8 cellular contexts compared by ENCODE assay signal in genomic region chr4:122826596-122827257, GRCh38. TPM values are rescaled to one million over a fixed set of nuclear protein-coding genes. Genes with fewer than 3 reads are reported as not detected.
DNase-seq lines count a peak whose midpoint lies in the region; ATAC-seq and TF ChIP-seq lines count a peak whose summit lies in the region.

TSS of gene FGF2 (plus strand) at chr4:122826831. CDS start at chr4:122827175, 344 bp downstream.

- no peaks in the 10 kb centered on the region for H3K36me3 Mint-ChIP-seq in activated T-cell treated with anti-CD3 and anti-CD28 coated beads, Interleukin-2, amount 50 U/mL, for 24 hours (ENCODE audit: low read depth)

- H2AFZ ChIP-seq in fibroblast of lung (ENCODE audit: low read length) = peak within 1 kb of the TSS; percentile 69

- peaks cover 48% of the 10 kb centered on the region for H3K79me2 ChIP-seq in fibroblast of lung (ENCODE audit: control insufficient read depth, insufficient read depth, low read length)

- H3K27ac ChIP-seq in HUES6 (ENCODE audit: low read depth, low read length) (peak within 1 kb of the TSS; percentile 98), fibroblast of lung (ENCODE audit: insufficient read depth, low read length) (peak within 1 kb of the TSS; percentile 88)

- H3K27me3 ChIP-seq in HUES6 (ENCODE audit: control insufficient read depth, insufficient read depth, low read length) = no peaks in the 10 kb centered on the region; the same call in 1 of the 2 replicates
- H3K27me3 ChIP-seq in fibroblast of lung (ENCODE audit: control insufficient read depth, insufficient read depth, low read length) = no peaks in the 10 kb centered on the region

- ATAC-seq in GM21515 (IDR thresholded peaks at IDR 0.05; ENCODE audit: unreplicated experiment) = peak; percentile 22

- DNase-seq in GM04504 (ENCODE audit: low read depth) (peak; percentile 75), fibroblast of lung (ENCODE audit: low read depth in 2 of 2) (peak; percentile 77 to 78), myocyte (ENCODE audit: low read depth) (peak; percentile 58), ureter (ENCODE audit: low spot score) (peak; percentile 74), SW 1271 (lab: John Stamatoyannopoulos, UW) (no peak)
- DNase-seq in activated T-cell treated with anti-CD3 and anti-CD28 coated beads, Interleukin-2, amount 50 U/mL, for 24 hours = peak; percentile 52

- peaks cover 83% of the 10 kb centered on the region for H3K27me3 Mint-ChIP-seq in activated T-cell treated with anti-CD3 and anti-CD28 coated beads, Interleukin-2, amount 50 U/mL, for 24 hours

- no peaks in the 10 kb centered on the region for H4K20me1 ChIP-seq in fibroblast of lung (ENCODE audit: control insufficient read depth, extremely low read depth, insufficient read depth, low read length)

- peaks cover 44% of the 10 kb centered on the region for H3K4me1 ChIP-seq in HUES6 (ENCODE audit: control insufficient read depth, insufficient read depth, low read length)
- H3K4me1 ChIP-seq in fibroblast of lung (ENCODE audit: control insufficient read depth, extremely low read depth, insufficient read depth, low read length) = peaks cover 2% of the 10 kb centered on the region

- peaks cover 13% of the 10 kb centered on the region for H3K4me1 Mint-ChIP-seq in activated T-cell treated with anti-CD3 and anti-CD28 coated beads, Interleukin-2, amount 50 U/mL, for 24 hours (ENCODE audit: low read depth)

- H3K9ac ChIP-seq in HUES6 (ENCODE audit: low read length) (peak within 1 kb of the TSS; percentile 99), fibroblast of lung (ENCODE audit: insufficient read depth, low read length) (peak within 1 kb of the TSS; percentile 84)

- H3K9me3 ChIP-seq in HUES6 (ENCODE audit: control insufficient read depth, insufficient read depth, low read depth, low read length) (no peaks in the 10 kb centered on the region), fibroblast of lung (ENCODE audit: control insufficient read depth, insufficient read depth, low read depth, low read length) (no peaks in the 10 kb centered on the region)

- peak within 1 kb of the TSS; percentile 76 for H3K4me3 Mint-ChIP-seq in activated T-cell treated with anti-CD3 and anti-CD28 coated beads, Interleukin-2, amount 50 U/mL, for 24 hours

- no peaks in the 10 kb centered on the region for H3K9me3 Mint-ChIP-seq in activated T-cell treated with anti-CD3 and anti-CD28 coated beads, Interleukin-2, amount 50 U/mL, for 24 hours

- TF ChIP-seq CTCF in fibroblast of lung (conservative IDR thresholded peaks at IDR 0.05 in 1 of 2, IDR thresholded peaks at IDR 0.05 in 1 of 2; ENCODE audit: low read depth in 1 of 2, low read length in 2 of 2) = no peak

- peak within 1 kb of the TSS; percentile 89 for H3K4me2 ChIP-seq in fibroblast of lung (ENCODE audit: extremely low read depth, insufficient read depth, low read length)

- H3K36me3 ChIP-seq in HUES6 (ENCODE audit: control insufficient read depth, insufficient read depth, low read length) (peaks cover 38% of the 10 kb centered on the region), fibroblast of lung (ENCODE audit: control insufficient read depth, insufficient read depth, low read length) (no peaks in the 10 kb centered on the region)

- H3K4me3 ChIP-seq in HUES6 (ENCODE audit: low read depth, low read length) = peak within 1 kb of the TSS; percentile 93
- H3K4me3 ChIP-seq in fibroblast of lung (replicated peaks in 1 of 4; ENCODE audit: control extremely low read depth in 1 of 4, insufficient read depth in 1 of 4, low read depth in 3 of 4, low read length in 4 of 4) = peak within 1 kb of the TSS; percentile 85 to 92 (median 86)

- peak within 1 kb of the TSS; percentile 80 for H3K27ac Mint-ChIP-seq in activated T-cell treated with anti-CD3 and anti-CD28 coated beads, Interleukin-2, amount 50 U/mL, for 24 hours

RNA-seq across cellular contexts. Expression of gene FGF2, which starts in this region (rescaled TPM):
- total RNA-seq in fibroblast of lung = 57.8 and 98.3 TPM in 2 replicates
- polyA plus RNA-seq in fibroblast of lung = 35.2 and 38.5 TPM in 2 replicates
- polyA plus RNA-seq in fibroblast of lung (2012) = 25.3 and 28.2 TPM in 2 replicates
- polyA minus RNA-seq in fibroblast of lung (ENCODE audit: low replicate concordance) = 10.8 and 11.3 TPM in 2 replicates
- 5.8 and 6.2 TPM in 2 replicates for total RNA-seq in myocyte
- polyA plus RNA-seq in myocyte (2012) = 15.4 TPM
- 12.2 TPM for total RNA-seq in ureter

Comparison
In these comparisons a context has a peak if more than half of its experiments do, and no peak if none do; other contexts are left out.
1. DNase-seq: peak in GM04504 (single experiment), activated T-cell treated with anti-CD3 and anti-CD28 coated beads, Interleukin-2, amount 50 U/mL, for 24 hours (single experiment), fibroblast of lung (2 of 2), myocyte (single experiment) and ureter (single experiment); none in SW 1271 (0 of 2).